In the genomic region with DNA sequence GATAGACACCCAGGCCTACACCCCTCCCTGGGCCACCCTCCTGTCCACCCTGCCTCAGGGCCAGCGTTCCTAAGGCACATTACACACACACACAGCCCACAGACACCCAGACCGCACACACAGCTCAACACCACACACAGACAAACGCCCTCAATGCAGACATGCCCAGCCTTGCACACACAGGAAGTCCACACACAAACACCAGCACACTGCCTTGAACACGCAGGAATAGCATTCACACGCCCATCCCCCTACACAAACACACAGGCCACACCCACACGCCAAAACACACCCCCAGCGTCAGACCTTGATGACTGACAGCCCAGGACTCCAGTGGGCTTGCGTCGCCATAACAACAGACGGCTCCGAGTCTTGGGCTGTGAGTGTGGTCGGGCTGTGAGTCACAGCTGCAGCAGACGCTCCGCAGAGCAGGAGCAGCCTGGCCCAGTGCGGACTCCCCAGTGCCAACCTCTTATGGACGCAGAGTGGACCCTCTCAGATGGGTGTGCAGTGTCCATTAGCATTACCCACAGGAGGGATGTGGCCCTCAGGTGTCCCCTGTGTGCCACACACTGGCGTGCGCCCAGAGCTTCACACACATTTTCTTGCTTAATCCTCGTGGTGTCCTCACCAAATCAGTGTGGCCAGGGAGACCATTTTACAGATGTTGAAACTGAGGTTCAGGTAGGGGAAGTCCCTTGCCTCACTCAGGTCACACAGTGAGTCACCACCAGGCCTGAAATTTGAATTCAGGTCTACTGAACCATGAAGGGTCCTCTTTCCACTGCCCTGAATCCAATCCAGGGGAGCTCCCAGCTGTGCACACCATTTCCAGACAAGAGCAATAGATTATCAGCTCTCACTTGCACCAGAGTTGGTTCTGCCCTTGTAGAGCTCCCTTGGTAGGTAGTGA, we compare ENCODE assay signal across 8 cellular contexts.
DNase-seq lines count a peak whose midpoint lies in the region; ATAC-seq and TF ChIP-seq lines count a peak whose summit lies in the region.

No MANE protein-coding gene starts in this region.

- DNase-seq in EH (ENCODE audit: low read depth) (peak; percentile 98), KBM-7 (peak; percentile 82), T-helper 9 cell (peak; percentile 64), astrocyte of the cerebellum (ENCODE audit: low read depth) (peak; percentile 91), kidney tubule cell (ENCODE audit: low spot score) (peak; percentile 93), globus pallidus (ENCODE audit: low spot score) (no peak)
- DNase-seq in stimulated activated CD8-positive, alpha-beta memory T cell treated with anti-CD3 and anti-CD28 coated beads, Interleukin-12 subunit alpha, Interleukin-12 subunit beta, amount 100 ng/mL, for 1 hour (ENCODE audit: low read depth) = peak; percentile 70

- H3K4me3 ChIP-seq in astrocyte of the cerebellum (ENCODE audit: low read depth, low read length) = no peak overlapping the region

- peak; percentile 76 for ATAC-seq in GM21528 (IDR thresholded peaks at IDR 0.05; ENCODE audit: low FRiP score, unreplicated experiment)

- in situ Hi-C loops in KBM-7 (cut with MboI; ENCODE audit: low pct_unique_long_range_greater_than_20kb, low sequenced_read_pairs) = no loop called here
- in situ Hi-C loops in astrocyte of the cerebellum (cut with HindIII; ENCODE audit: low sequenced_read_pairs) = loop anchor here (25.0 kb wide), 1 partner anchor 374 kb away; a partner anchor contains a TSS

- no peak for TF ChIP-seq CTCF in astrocyte of the cerebellum (IDR thresholded peaks at IDR 0.05; ENCODE audit: low read depth, low read length, missing control alignments)
